ENCODE assay signal across 17 cellular contexts in genomic region chr7:116766881-116767280, GRCh38.
"Had no signal": no experiment of that assay in that cellular context is flagged by ENCODE, and none has a peak within 500 bp of the region (broad histone marks: within the 10 kb centered on the region; RNA-seq: fewer than 3 reads in every experiment).

No MANE protein-coding gene starts in this region.

- H3K79me2 ChIP-seq: hepatocyte had no signal

- DNase-seq: colonic mucosa; dermis blood vessel endothelial cell; esophagus squamous epithelium; foreskin fibroblast; kidney; left cardiac atrium; naive B cell; posterior cingulate gyrus; sigmoid colon; stimulated activated CD4-positive, alpha-beta T cell treated with anti-CD3 and anti-CD28 coated beads, Interleukin-2, amount 100 ng/mL, for 48 hours; stimulated activated naive CD8-positive, alpha-beta T cell treated with anti-CD3 and anti-CD28 coated beads, Interleukin-15, Interleukin-2, amounts not matched to agents 100 U/mL and 50 U/mL, for 24 hours; thyroid gland had no signal

- H3K27me3 ChIP-seq: colonic mucosa, esophagus squamous epithelium, gastroesophageal sphincter, hepatocyte, neutrophil, sigmoid colon, suprapubic skin, thyroid gland had no signal

- ATAC-seq: gastroesophageal sphincter; left cardiac atrium; stimulated activated naive CD8-positive, alpha-beta T cell treated with anti-CD3 and anti-CD28 coated beads, Interleukin-15, Interleukin-2, amounts not matched to agents 100 U/mL and 50 U/mL, for 24 hours had no signal

- H3K4me1 ChIP-seq: colonic mucosa, esophagus squamous epithelium, suprapubic skin had no signal

- H3K4me3 ChIP-seq: colonic mucosa, esophagus squamous epithelium, gastroesophageal sphincter, hepatocyte, sigmoid colon, skin epidermis, suprapubic skin, thyroid gland had no signal

- H3K9me3 ChIP-seq: colonic mucosa, esophagus squamous epithelium, gastroesophageal sphincter, neutrophil, sigmoid colon, suprapubic skin, thyroid gland had no signal

- H2AFZ ChIP-seq: hepatocyte had no signal

- H3K27ac ChIP-seq: colonic mucosa, esophagus squamous epithelium, gastroesophageal sphincter, hepatocyte, neutrophil, sigmoid colon, skin epidermis, suprapubic skin, thyroid gland had no signal

- H3K4me2 ChIP-seq: hepatocyte had no signal

- H3K36me3 ChIP-seq: colonic mucosa, esophagus squamous epithelium, gastroesophageal sphincter, neutrophil, sigmoid colon, thyroid gland had no signal
